ENCODE assay signal across 8 cellular contexts in genomic region chr4:6783111-6783981, GRCh38. TPM values are rescaled to one million over a fixed set of nuclear protein-coding genes. Genes with fewer than 3 reads are reported as not detected.
DNase-seq lines count a peak whose midpoint lies in the region; FAIRE-seq and TF ChIP-seq lines count a peak whose summit lies in the region.

No MANE protein-coding gene starts in this region.

- H3K4me3 ChIP-seq in SJSA1 (peak overlapping the region; percentile 93), neutrophil (ENCODE audit: low read depth in 1 of 2, low read length in 1 of 2) (peak overlapping the region; percentile 90 to 96)

- intact Hi-C loops in activated naive CD4-positive, alpha-beta T cell treated with anti-CD3 and anti-CD28 coated beads for 36 hours (cut with micrococcal nuclease), result loop anchor here (1.0 to 2.0 kb wide), 9 partner anchors 67 to 515 kb away; partner anchors contain the start of genes BLOC1S4, GRPEL1, MAN2B2 and MRFAP1L1

- H3K27ac Mint-ChIP-seq in activated naive CD4-positive, alpha-beta T cell treated with anti-CD3 and anti-CD28 coated beads for 36 hours, result peak overlapping the region; percentile 78

- H3K27me3 ChIP-seq in SJSA1 (replicated peaks) (no peaks in the 10 kb centered on the region), neutrophil (no peaks in the 10 kb centered on the region)

- H3K9me3 ChIP-seq in SJSA1 (replicated peaks) (no peaks in the 10 kb centered on the region), neutrophil (no peaks in the 10 kb centered on the region)

- H3K4me3 Mint-ChIP-seq in activated naive CD4-positive, alpha-beta T cell treated with anti-CD3 and anti-CD28 coated beads for 36 hours, result peak overlapping the region; percentile 81

- H3K27ac ChIP-seq in SJSA1, result peak overlapping the region; percentile 83
- peak overlapping the region; percentile 100 for H3K27ac ChIP-seq in neutrophil
- H3K27ac ChIP-seq in substantia nigra (ENCODE audit: low read depth, low read length, poor library complexity, severe bottlenecking), result peak overlapping the region; percentile 98

- no peak for FAIRE-seq in frontal cortex (lab: Jason Lieb, UNC)

- H3K27me3 Mint-ChIP-seq in activated naive CD4-positive, alpha-beta T cell treated with anti-CD3 and anti-CD28 coated beads for 36 hours (ENCODE audit: low read depth), result no peaks in the 10 kb centered on the region

- H3K9me3 Mint-ChIP-seq in activated naive CD4-positive, alpha-beta T cell treated with anti-CD3 and anti-CD28 coated beads for 36 hours, result no peaks in the 10 kb centered on the region

- CTCF ChIA-PET in activated naive CD4-positive, alpha-beta T cell treated with anti-CD3 and anti-CD28 coated beads for 36 hours (lab: Charles Lee), result interaction anchor here (0.6 to 2.8 kb wide), 2 partner anchors 73 to 90 kb away, joined by 3 to 22 read pairs; no protein-coding TSS in a partner anchor

- no peak for TF ChIP-seq CTCF in neutrophil (IDR thresholded peaks at IDR 0.05)

- peaks cover 9% of the 10 kb centered on the region; the same call in 1 of the 2 replicates for H3K4me1 ChIP-seq in SJSA1 (replicated peaks)
- H3K4me1 ChIP-seq in neutrophil (ENCODE audit: control insufficient read depth in 1 of 2, insufficient read depth in 1 of 2, low read depth in 1 of 2, low read length in 1 of 2), result peaks cover 53 to 59% of the 10 kb centered on the region in 2 experiments

- peaks cover 51% of the 10 kb centered on the region for H3K4me1 Mint-ChIP-seq in activated naive CD4-positive, alpha-beta T cell treated with anti-CD3 and anti-CD28 coated beads for 36 hours (ENCODE audit: low read depth)

- H3K36me3 ChIP-seq in SJSA1 (peaks cover 15% of the 10 kb centered on the region; the same call in 1 of the 2 replicates), neutrophil (peaks cover 9% of the 10 kb centered on the region)

- peaks cover 1% of the 10 kb centered on the region for H3K36me3 Mint-ChIP-seq in activated naive CD4-positive, alpha-beta T cell treated with anti-CD3 and anti-CD28 coated beads for 36 hours (ENCODE audit: low read depth)

- DNase-seq in GM03348 (ENCODE audit: low spot score) (peak; percentile 99), H4 (ENCODE audit: low spot score) (peak; percentile 66), LoVo (ENCODE audit: low spot score) (peak; percentile 84), SJSA1 (ENCODE audit: low read depth in 1 of 2, low spot score in 2 of 2) (peak; percentile 73 to 78), frontal cortex (ENCODE audit: low spot score in 2 of 2) (peak; percentile 95 to 98), substantia nigra (lab: John Stamatoyannopoulos, UW) (peak; percentile 57 to 97 (median 89))
- DNase-seq in activated naive CD4-positive, alpha-beta T cell treated with anti-CD3 and anti-CD28 coated beads for 36 hours, result peak; percentile 91

RNA-seq across cellular contexts. Expression of gene KIAA0232, which starts 0.8 kb away (rescaled TPM):
- 15.1 and 24.3 TPM in 2 replicates for total RNA-seq in H4 (2014; rRNA removed; shearing (Covaris generic))
- total RNA-seq in SJSA1 (2014; rRNA removed; shearing (Covaris generic)), result 7.7 and 19.8 TPM in 2 replicates
- total RNA-seq in activated naive CD4-positive, alpha-beta T cell treated with anti-CD3 and anti-CD28 coated beads for 36 hours, result 10 to 100 TPM; 13.5 to 14.4 TPM
- 44.4 TPM for total RNA-seq in frontal cortex

Comparison
In these comparisons a context has a peak if more than half of its experiments do, and no peak if none do; other contexts are left out.
1. Peak in every context shown above with its lines: DNase-seq, H3K4me3 ChIP-seq and H3K27ac ChIP-seq.